In the genomic region with DNA sequence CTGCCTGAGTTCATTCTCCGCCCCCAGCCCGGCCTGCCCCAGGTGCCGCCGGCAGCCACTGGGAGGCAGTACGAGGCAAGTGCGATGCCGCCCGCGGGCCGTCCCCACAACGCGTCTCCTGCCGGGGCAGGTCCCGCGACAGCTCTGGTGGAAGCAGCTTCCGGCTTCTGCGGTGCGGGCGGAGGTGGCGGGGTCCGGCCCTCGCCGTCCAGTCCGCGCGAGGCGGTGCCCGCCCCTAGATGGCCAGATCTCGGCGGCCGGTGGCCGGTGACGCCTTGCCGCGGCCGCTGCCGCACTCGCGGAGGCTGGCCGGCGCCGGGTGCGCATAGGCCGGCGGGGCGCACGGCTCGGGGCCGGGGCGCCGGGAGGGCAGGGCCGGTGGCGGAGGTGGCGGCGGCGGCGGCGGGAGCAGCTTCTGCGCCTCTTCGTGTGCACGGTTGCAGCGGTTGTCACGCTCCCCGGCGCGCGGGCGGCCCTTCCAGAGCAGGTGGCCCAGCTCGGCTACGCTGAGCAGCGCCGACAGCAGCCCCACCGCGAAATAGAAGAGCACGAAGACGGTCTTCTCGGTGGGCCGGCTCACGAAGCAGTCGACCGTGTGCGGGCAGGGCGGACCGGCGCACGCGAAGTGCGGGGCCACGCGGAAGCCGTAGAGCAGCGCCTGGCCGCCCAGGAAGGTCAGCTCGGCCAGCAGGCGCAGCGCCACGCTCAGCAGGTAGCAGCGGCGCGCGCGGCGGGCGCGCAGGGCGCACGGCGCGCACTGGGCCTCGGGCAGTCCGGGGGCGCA, we compare ENCODE assay signal across 8 cellular contexts. TPM values are rescaled to one million over a fixed set of nuclear protein-coding genes. Genes with fewer than 3 reads are reported as not detected.
DNase-seq lines count a peak whose midpoint lies in the region; ATAC-seq, FAIRE-seq and TF ChIP-seq lines count a peak whose summit lies in the region.

No MANE protein-coding gene starts in this region.

- DNase-seq in GM12892 (ENCODE audit: insufficient read length) = peak; percentile 95
- DNase-seq in NCI-H2196 (lab: John Stamatoyannopoulos, UW; ENCODE audit: unreplicated experiment) = peak; percentile 60
- peak; percentile 76 to 79 for DNase-seq in activated CD4-positive, alpha-beta T cell treated with anti-CD3 and anti-CD28 coated beads for 4 hours
- peak; percentile 65 to 85 for DNase-seq in dermis microvascular lymphatic vessel endothelial cell (ENCODE audit: low read depth in 2 of 2)
- DNase-seq in mesenchymal stem cell = peak; percentile 77
- peak; percentile 73 for DNase-seq in stimulated activated CD8-positive, alpha-beta memory T cell treated with anti-CD3 and anti-CD28 coated beads, Interleukin-4, amount 100 ng/mL, for 24 hours (ENCODE audit: low read depth)
- DNase-seq in urothelium cell line (ENCODE audit: low spot score) = no peak

- FAIRE-seq in GM12892 (lab: Jason Lieb, UNC) (peak; percentile 92), urothelium cell line (lab: Jason Lieb, UNC) (no peak)

- TF ChIP-seq POLR2A in GM12892 (IDR thresholded peaks at IDR 0.05; ENCODE audit: low read depth, low read length) = peak; percentile 62; the same call in 1 of the 2 replicates

- H2BK120ac ChIP-seq in mesenchymal stem cell (ENCODE audit: low read depth, low read length) = peak overlapping the region; percentile 13

- peak overlapping the region; percentile 95 for H3K4me2 ChIP-seq in mesenchymal stem cell (ENCODE audit: low read length, poor library complexity, severe bottlenecking)

- peak overlapping the region in 1 of 2 experiments; percentile 62 for H3K23ac ChIP-seq in mesenchymal stem cell (ENCODE audit: low read length in 2 of 2)

- peak overlapping the region; percentile 69 to 75 for H3K18ac ChIP-seq in mesenchymal stem cell (ENCODE audit: low read depth in 1 of 2, low read length in 2 of 2)

- H3K14ac ChIP-seq in mesenchymal stem cell (ENCODE audit: low read length in 2 of 2) = peak overlapping the region in 1 of 2 experiments; percentile 72

- peak overlapping the region; percentile 62 for H3K9ac ChIP-seq in mesenchymal stem cell (ENCODE audit: low read length)

- no peak overlapping the region for H2AK5ac ChIP-seq in mesenchymal stem cell (ENCODE audit: low read length, severe bottlenecking)

- peaks cover 27% of the 10 kb centered on the region for H3K4me1 ChIP-seq in mesenchymal stem cell (ENCODE audit: control insufficient read depth, insufficient read depth, low read depth, low read length)

- H3K27ac ChIP-seq in mesenchymal stem cell (ENCODE audit: low read length, poor library complexity, severe bottlenecking) = no peak overlapping the region

- H3K36me3 ChIP-seq in mesenchymal stem cell (ENCODE audit: control insufficient read depth in 1 of 2, insufficient read depth in 2 of 2, low read depth in 1 of 2, low read length in 2 of 2) = peaks cover 0 to 4% of the 10 kb centered on the region in 2 experiments

- peak overlapping the region; percentile 55 for H2BK15ac ChIP-seq in mesenchymal stem cell (ENCODE audit: low read depth, poor library complexity, severe bottlenecking)

- WGBS in mesenchymal stem cell = under 1% methylated on average over 108 of the region's 112 CpGs

- H3K27me3 ChIP-seq in mesenchymal stem cell (ENCODE audit: control insufficient read depth in 1 of 2, insufficient read depth in 1 of 2, low read length in 2 of 2) = no peaks in the 10 kb centered on the region

- no peaks in the 10 kb centered on the region for H3K9me3 ChIP-seq in mesenchymal stem cell (ENCODE audit: control insufficient read depth, low read length)

- no peak overlapping the region for H2BK5ac ChIP-seq in mesenchymal stem cell (ENCODE audit: low read depth, low read length, poor library complexity, severe bottlenecking)

- H4K91ac ChIP-seq in mesenchymal stem cell (ENCODE audit: low read length) = peak overlapping the region; percentile 85

- H3K79me1 ChIP-seq in mesenchymal stem cell (replicated peaks; ENCODE audit: low read length, poor library complexity, severe bottlenecking) = peaks cover 5% of the 10 kb centered on the region

- peak overlapping the region; percentile 73 to 80 for H3K4me3 ChIP-seq in mesenchymal stem cell (ENCODE audit: insufficient read depth in 1 of 2, low read depth in 1 of 2, low read length in 2 of 2)

- H3K4ac ChIP-seq in mesenchymal stem cell (ENCODE audit: low read depth in 1 of 2, low read length in 2 of 2) = peak overlapping the region; percentile 35 to 66

- H4K8ac ChIP-seq in mesenchymal stem cell (ENCODE audit: low read length) = peak overlapping the region; percentile 86

- ATAC-seq in HG02798 (IDR thresholded peaks at IDR 0.05; ENCODE audit: poor library complexity, unreplicated experiment) = peak; percentile 65

- H2BK12ac ChIP-seq in mesenchymal stem cell (ENCODE audit: low read length in 2 of 2) = peak overlapping the region in 1 of 2 experiments; percentile 26

- H2AFZ ChIP-seq in mesenchymal stem cell (ENCODE audit: low read depth, low read length) = peak overlapping the region; percentile 76

RNA-seq across cellular contexts. Expression of a gene that starts 1.6 kb away (rescaled TPM):
- not detected for polyA plus RNA-seq in GM12892 (2012; ENCODE audit: missing spikeins)
- total RNA-seq in dermis microvascular lymphatic vessel endothelial cell = 1.8 and 3.7 TPM in 2 replicates
- polyA plus RNA-seq in mesenchymal stem cell (2013, experiment 1 of 2) = 0.44 TPM
- 0.29 TPM for polyA plus RNA-seq in mesenchymal stem cell (2013, experiment 2 of 2)

RNA-seq across cellular contexts. Expression of a gene that starts 53.9 kb away (rescaled TPM):
- 24.3 TPM for polyA plus RNA-seq in GM12892 (2012; ENCODE audit: missing spikeins)
- 5.1 and 10.9 TPM in 2 replicates for total RNA-seq in dermis microvascular lymphatic vessel endothelial cell
- polyA plus RNA-seq in mesenchymal stem cell (2013, experiment 1 of 2) = 32.6 TPM
- polyA plus RNA-seq in mesenchymal stem cell (2013, experiment 2 of 2) = 32.1 TPM

RNA-seq across cellular contexts. Expression of a gene that starts 54.8 kb away (rescaled TPM):
- polyA plus RNA-seq in GM12892 (2012; ENCODE audit: missing spikeins) = 89.2 TPM
- total RNA-seq in dermis microvascular lymphatic vessel endothelial cell = 27.7 and 65.5 TPM in 2 replicates
- polyA plus RNA-seq in mesenchymal stem cell (2013, experiment 1 of 2) = 14.5 TPM
- 15.0 TPM for polyA plus RNA-seq in mesenchymal stem cell (2013, experiment 2 of 2)
